Comparison of ENCODE assay signal across 35 cellular contexts in the genomic region with DNA sequence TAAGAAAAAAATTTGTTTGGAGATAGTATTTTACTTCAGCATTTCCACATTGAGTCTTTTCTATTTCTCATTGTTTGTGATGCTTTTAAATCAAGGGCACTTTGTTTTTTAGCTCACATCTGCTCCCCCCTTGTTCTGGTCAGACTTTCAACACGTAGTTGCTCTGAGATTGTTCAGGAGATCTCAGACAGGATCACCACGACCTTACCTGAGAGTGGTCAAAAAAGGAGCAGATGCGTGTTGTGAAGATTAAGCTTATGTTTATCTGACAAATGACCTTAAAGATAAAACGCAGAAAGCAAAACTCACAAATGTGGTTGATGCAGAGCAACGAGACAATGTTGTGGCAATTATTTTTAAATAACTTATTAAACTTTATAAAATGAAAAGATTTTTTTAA.
DNase-seq lines count a peak whose midpoint lies in the region; ATAC-seq and TF ChIP-seq lines count a peak whose summit lies in the region.
"Had no signal": no experiment of that assay in that cellular context is flagged by ENCODE, and none has a peak within 500 bp of the region (broad histone marks: within the 10 kb centered on the region; RNA-seq: fewer than 3 reads in every experiment).

No MANE protein-coding gene starts in this region.

- H3K36me3 Mint-ChIP-seq in H9 (ENCODE audit: insufficient read depth in 1 of 3, low read depth in 3 of 3) (no peaks in the 10 kb centered on the region), mesothelial cell of epicardium (no peaks in the 10 kb centered on the region)
- peaks cover 0 to 1% of the 10 kb centered on the region in 2 donors for H3K36me3 Mint-ChIP-seq in activated T-cell treated with anti-CD3 and anti-CD28 coated beads, Interleukin-2, amount 50 U/mL, for 72 hours (ENCODE audit: insufficient read depth in 2 of 2)
- H3K36me3 Mint-ChIP-seq: CD14-positive monocyte; CD4-positive, alpha-beta memory T cell; CD4-positive, CD25-positive, alpha-beta regulatory T cell; CD8-positive, alpha-beta memory T cell; CD8-positive, alpha-beta T cell had no signal

- H2BK120ac ChIP-seq in H9 (ENCODE audit: low read depth, low read length, poor library complexity, severe bottlenecking), result no peak overlapping the region

- no peak for TF ChIP-seq CTCF in H9 (conservative IDR thresholded peaks at IDR 0.05)
- no peak for TF ChIP-seq CTCF in mesothelial cell of epicardium (IDR thresholded peaks at IDR 0.05; ENCODE audit: unreplicated experiment)

- DNase-seq in NCI-H748 (lab: John Stamatoyannopoulos, UW; ENCODE audit: unreplicated experiment) (peak; percentile 21), NCI-H748 treated with DMSO at 0.1 percent for 48 hours (lab: John Stamatoyannopoulos, UW) (no peak), H9 (no peak), NCI-H69 (lab: John Stamatoyannopoulos, UW) (peak; percentile 37), mesothelial cell of epicardium (ENCODE audit: low spot score in 2 of 2, unreplicated experiment in 2 of 2) (no peak)
- DNase-seq in activated T-cell treated with anti-CD3 and anti-CD28 coated beads, Interleukin-2, amount 50 U/mL, for 72 hours, result no peak
- DNase-seq: 8988T; ACHN; AML-193; BE2C; C1 segment of cervical spinal cord; Caco-2; Calu3; CD4-positive, alpha-beta memory T cell; CD4-positive, alpha-beta T cell; CD4-positive, CD25-positive, alpha-beta regulatory T cell; CD8-positive, alpha-beta memory T cell; CD8-positive, alpha-beta T cell; COR-L47; DMS 273 treated with DMSO at 0.1 percent for 48 hours; DMS153; DMS53; DMS79; DMS79 treated with DMSO at 0.1 percent for 48 hours; DND-41; EL had no signal

- no peak overlapping the region for H3K4me2 ChIP-seq in H9 (ENCODE audit: insufficient read depth, insufficient read length, low read length)
- H3K4me2 ChIP-seq: A549; BLaER1; BLaER1 treated with 17β-estradiol and CSF1 and Interleukin-3, amounts not matched to agents 10 nM and 100 nM had no signal

- H3K14ac ChIP-seq in H9 (ENCODE audit: insufficient read depth, low read length), result no peak overlapping the region

- peak overlapping the region; percentile 45 for H2AFZ ChIP-seq in H9 (ENCODE audit: low read length)

- no peaks in the 10 kb centered on the region; the same call in 1 of the 2 replicates for H3K4me1 ChIP-seq in H9 (ENCODE audit: insufficient read depth, low read length)
- H3K4me1 ChIP-seq in endocrine pancreas (ENCODE audit: control insufficient read depth, insufficient read depth, low read length), result peaks cover 9% of the 10 kb centered on the region
- H3K4me1 ChIP-seq: A549, BE2C, BLaER1, Caco-2 had no signal

- no peak overlapping the region for H4K5ac ChIP-seq in H9 (ENCODE audit: insufficient read length, low read depth, low read length)

- H3K27me3 Mint-ChIP-seq in H9 (ENCODE audit: low read depth), result no peaks in the 10 kb centered on the region
- no peaks in the 10 kb centered on the region for H3K27me3 Mint-ChIP-seq in activated T-cell treated with anti-CD3 and anti-CD28 coated beads, Interleukin-2, amount 50 U/mL, for 72 hours (ENCODE audit: low read depth)
- H3K27me3 Mint-ChIP-seq in mesothelial cell of epicardium (ENCODE audit: low read depth), result no peaks in the 10 kb centered on the region
- H3K27me3 Mint-ChIP-seq: B cell; CD4-positive, alpha-beta memory T cell; CD4-positive, alpha-beta T cell; CD4-positive, CD25-positive, alpha-beta regulatory T cell had no signal

- no peak overlapping the region for H3K18ac ChIP-seq in H9 (ENCODE audit: insufficient read length, low read depth, low read length)

- H3K79me2 ChIP-seq in H9 (ENCODE audit: insufficient read depth, low read length), result no peaks in the 10 kb centered on the region

- no peaks in the 10 kb centered on the region for H3K23me2 ChIP-seq in H9 (ENCODE audit: insufficient read length, low read depth, low read length, poor library complexity, severe bottlenecking)

- WGBS in H9 (ENCODE audit: extremely low coverage, insufficient read length, low lambda C conversion rate), result no CpG with 5 or more reads among the region's 5 CpGs

- H3K27ac Mint-ChIP-seq in H9, result no peak overlapping the region
- no peak overlapping the region for H3K27ac Mint-ChIP-seq in activated T-cell treated with anti-CD3 and anti-CD28 coated beads, Interleukin-2, amount 50 U/mL, for 72 hours
- no peak overlapping the region for H3K27ac Mint-ChIP-seq in mesothelial cell of epicardium
- H3K27ac Mint-ChIP-seq: B cell; CD14-positive monocyte; CD4-positive, alpha-beta memory T cell; CD4-positive, alpha-beta T cell; CD4-positive, CD25-positive, alpha-beta regulatory T cell; CD8-positive, alpha-beta memory T cell; CD8-positive, alpha-beta T cell had no signal

- H3K27me3 ChIP-seq in H9 (ENCODE audit: insufficient read depth, low read length), result no peaks in the 10 kb centered on the region
- H3K27me3 ChIP-seq in endocrine pancreas (ENCODE audit: control insufficient read depth, insufficient read depth, low read length), result no peaks in the 10 kb centered on the region
- H3K27me3 ChIP-seq: BE2C; BLaER1; BLaER1 treated with 17β-estradiol and CSF1 and Interleukin-3, amounts not matched to agents 10 nM and 100 nM had no signal

- no peaks in the 10 kb centered on the region for H3K36me3 ChIP-seq in endocrine pancreas (ENCODE audit: control insufficient read depth, insufficient read depth, low read length)
- H3K36me3 ChIP-seq: BE2C; BLaER1; BLaER1 treated with 17β-estradiol and CSF1 and Interleukin-3, amounts not matched to agents 10 nM and 100 nM had no signal

- ATAC-seq in HG02763 (IDR thresholded peaks at IDR 0.05; ENCODE audit: unreplicated experiment), result no peak
- no peak for ATAC-seq in activated T-cell treated with anti-CD3 and anti-CD28 coated beads, Interleukin-2, amount 50 U/mL, for 72 hours (replicated peaks in 1 of 2)
- ATAC-seq: A549; CD8-positive, alpha-beta T cell had no signal

- H3K9ac ChIP-seq in H9 (ENCODE audit: extremely low read depth, insufficient read length, low read length) (no peak overlapping the region), endocrine pancreas (ENCODE audit: control insufficient read depth, insufficient read depth, low read length) (no peak overlapping the region)
- H3K9ac ChIP-seq: BLaER1; BLaER1 treated with 17β-estradiol and CSF1 and Interleukin-3, amounts not matched to agents 10 nM and 100 nM had no signal

- H3K4me3 ChIP-seq in endocrine pancreas (ENCODE audit: control insufficient read depth, insufficient read depth, low read length), result peak overlapping the region; percentile 0
- H3K4me3 ChIP-seq: A549; BLaER1; BLaER1 treated with 17β-estradiol and CSF1 and Interleukin-3, amounts not matched to agents 10 nM and 100 nM had no signal

- H3K9me3 Mint-ChIP-seq in H9, result no peaks in the 10 kb centered on the region
- H3K9me3 Mint-ChIP-seq in activated T-cell treated with anti-CD3 and anti-CD28 coated beads, Interleukin-2, amount 50 U/mL, for 72 hours, result peaks cover 5 to 7% of the 10 kb centered on the region in 2 donors
- peaks cover 3% of the 10 kb centered on the region for H3K9me3 Mint-ChIP-seq in mesothelial cell of epicardium

- no peak overlapping the region for H2BK5ac ChIP-seq in H9 (ENCODE audit: insufficient read length, low read length)

- H4K8ac ChIP-seq in H9 (replicated peaks; ENCODE audit: insufficient read length, low read depth, low read length), result no peak overlapping the region

- H3K4me3 Mint-ChIP-seq in H9 (no peak overlapping the region), mesothelial cell of epicardium (no peak overlapping the region)
- H3K4me3 Mint-ChIP-seq in activated T-cell treated with anti-CD3 and anti-CD28 coated beads, Interleukin-2, amount 50 U/mL, for 72 hours, result no peak overlapping the region
- H3K4me3 Mint-ChIP-seq: B cell; CD14-positive monocyte; CD4-positive, alpha-beta memory T cell; CD4-positive, alpha-beta T cell; CD4-positive, CD25-positive, alpha-beta regulatory T cell; CD8-positive, alpha-beta memory T cell; CD8-positive, alpha-beta T cell had no signal

- no peak overlapping the region for H2BK12ac ChIP-seq in H9 (ENCODE audit: insufficient read length, low read depth, low read length)

- no peak overlapping the region for H3K27ac ChIP-seq in H9 (ENCODE audit: insufficient read length, low read depth, low read length)
- H3K27ac ChIP-seq: 22Rv1; A549; BLaER1; BLaER1 treated with 17β-estradiol and CSF1 and Interleukin-3, amounts not matched to agents 10 nM and 100 nM; C4-2B had no signal

- H4K91ac ChIP-seq in H9 (ENCODE audit: insufficient read length, low read depth, low read length), result no peak overlapping the region

- no peak overlapping the region for H3K56ac ChIP-seq in H9 (ENCODE audit: insufficient read length, low read depth, low read length)

- no peak overlapping the region for H2AK5ac ChIP-seq in H9 (ENCODE audit: insufficient read length, low read length)

- no peak overlapping the region for H3K4ac ChIP-seq in H9 (ENCODE audit: low read depth, low read length)

- H3K79me1 ChIP-seq in H9 (ENCODE audit: insufficient read depth, low read depth, low read length, poor library complexity, severe bottlenecking), result no peaks in the 10 kb centered on the region

- H3K9me3 ChIP-seq in H9 (ENCODE audit: control insufficient read depth, low read depth, low read length) (no peaks in the 10 kb centered on the region), endocrine pancreas (ENCODE audit: control insufficient read depth, low read length) (no peaks in the 10 kb centered on the region)
- H3K9me3 ChIP-seq: A549; BE2C; BLaER1; BLaER1 treated with 17β-estradiol and CSF1 and Interleukin-3, amounts not matched to agents 10 nM and 100 nM; Caco-2 had no signal

- no peak overlapping the region for H2BK15ac ChIP-seq in H9 (ENCODE audit: low read depth, low read length)

- no peaks in the 10 kb centered on the region for H4K20me1 ChIP-seq in H9 (ENCODE audit: control insufficient read depth, insufficient read depth, insufficient read length)
- H4K20me1 ChIP-seq: BLaER1; BLaER1 treated with 17β-estradiol and CSF1 and Interleukin-3, amounts not matched to agents 10 nM and 100 nM had no signal

- no peak overlapping the region for H3T11ph ChIP-seq in H9 (ENCODE audit: low read length)

- no peak overlapping the region for H3K23ac ChIP-seq in H9 (ENCODE audit: insufficient read length, low read depth, low read length)

- peaks cover 5 to 10% of the 10 kb centered on the region in 2 experiments; a peak in 2 of 4 replicates for H3K4me1 Mint-ChIP-seq in H9
- H3K4me1 Mint-ChIP-seq in activated T-cell treated with anti-CD3 and anti-CD28 coated beads, Interleukin-2, amount 50 U/mL, for 72 hours (ENCODE audit: low read depth), result no peaks in the 10 kb centered on the region
- H3K4me1 Mint-ChIP-seq in mesothelial cell of epicardium, result no peaks in the 10 kb centered on the region
- H3K4me1 Mint-ChIP-seq: B cell; CD4-positive, alpha-beta memory T cell; CD4-positive, CD25-positive, alpha-beta regulatory T cell; CD8-positive, alpha-beta memory T cell had no signal

- no peak overlapping the region for H2BK20ac ChIP-seq in H9 (ENCODE audit: low read depth, low read length, poor library complexity, severe bottlenecking)

Comparison
In these comparisons a context has a peak if more than half of its experiments do, and no peak if none do; other contexts are left out.
1. DNase-seq: peak in NCI-H748 (single experiment) and NCI-H69 (single experiment); none in NCI-H748 treated with DMSO at 0.1 percent for 48 hours (single experiment), H9 (single experiment), activated T-cell treated with anti-CD3 and anti-CD28 coated beads, Interleukin-2, amount 50 U/mL, for 72 hours (0 of 2) and mesothelial cell of epicardium (0 of 2).